In the genomic region with DNA sequence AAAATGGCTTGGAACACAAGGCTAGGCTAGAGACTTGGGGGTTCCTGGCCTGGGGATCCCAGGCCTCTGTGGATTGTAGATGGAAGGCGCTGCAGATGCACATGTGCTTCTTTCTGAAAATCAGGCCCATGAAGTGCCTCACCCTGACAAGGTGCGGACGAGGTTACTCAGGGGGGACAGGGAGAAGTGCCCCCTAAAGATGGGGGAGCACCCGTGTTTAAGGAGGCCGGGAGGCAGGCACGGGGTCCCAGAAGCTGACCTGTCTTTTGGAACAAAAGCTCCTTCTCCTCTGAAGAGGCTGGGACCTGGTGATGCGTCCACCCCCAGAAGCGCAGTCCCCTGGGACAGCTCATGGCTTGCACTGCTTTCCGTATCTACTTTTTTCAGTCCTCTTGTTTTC, we compare ENCODE assay signal across 20 cellular contexts. TPM values are rescaled to one million over a fixed set of nuclear protein-coding genes. Genes with fewer than 3 reads are reported as not detected.
DNase-seq lines count a peak whose midpoint lies in the region; ATAC-seq and TF ChIP-seq lines count a peak whose summit lies in the region.
"Had no signal": no experiment of that assay in that cellular context is flagged by ENCODE, and none has a peak within 500 bp of the region (broad histone marks: within the 10 kb centered on the region; RNA-seq: fewer than 3 reads in every experiment).

No MANE protein-coding gene starts in this region.

- H3K27me3 ChIP-seq in left ventricle myocardium inferior (ENCODE audit: low read depth): peaks cover 17% of the 10 kb centered on the region
- H3K27me3 ChIP-seq in esophagus muscularis mucosa: peaks cover 0 to 5% (median 0%) of the 10 kb centered on the region in 4 donors
- H3K27me3 ChIP-seq: body of pancreas had no signal

- ATAC-seq in Right ventricle myocardium superior (ENCODE audit: poor library complexity) (no peak), GM18520 (IDR thresholded peaks at IDR 0.05; ENCODE audit: unreplicated experiment) (no peak)
- ATAC-seq: activated CD8-positive, alpha-beta memory T cell treated with anti-CD3 and anti-CD28 coated beads, Interleukin-2, amount 10 ng/mL, durations not matched to agents 7 days and 5 days; right lobe of liver had no signal

- peaks cover 51% of the 10 kb centered on the region for H3K27me3 Mint-ChIP-seq in nephron (ENCODE audit: low read depth)

- H3K4me3 ChIP-seq in left ventricle myocardium inferior (peak overlapping the region; percentile 65), esophagus muscularis mucosa (peak overlapping the region in 2 of 4 donors; percentile 59 to 67)
- H3K4me3 ChIP-seq: body of pancreas had no signal

- DNase-seq in left ventricle myocardium inferior (no peak), Right ventricle myocardium superior (no peak), esophagus muscularis mucosa (ENCODE audit: extremely low spot score) (no peak), midbrain (lab: John Stamatoyannopoulos, UW) (no peak), NCI-H510A treated with DMSO at 0.1 percent for 48 hours (lab: John Stamatoyannopoulos, UW) (no peak)
- DNase-seq in activated CD4-positive, alpha-beta T cell treated with anti-CD3 and anti-CD28 coated beads for 48 hours: no peak
- DNase-seq: activated B cell treated with CpG ODN at 0.5 μM for 24 hours; activated CD8-positive, alpha-beta memory T cell treated with anti-CD3 and anti-CD28 coated beads, Interleukin-2, amount 10 ng/mL, durations not matched to agents 7 days and 5 days; body of pancreas; COR-L47; HCEC 1CT; NCI-H2107; NCI-H748 treated with DMSO at 0.1 percent for 48 hours; right lobe of liver; stimulated activated CD4-positive, alpha-beta T cell treated with anti-CD3 and anti-CD28 coated beads, Interleukin-2, amount 100 ng/mL, for 24 hours; trophoblast cell had no signal

- H3K36me3 ChIP-seq in left ventricle myocardium inferior (no peaks in the 10 kb centered on the region), esophagus muscularis mucosa (no peaks in the 10 kb centered on the region)
- H3K36me3 ChIP-seq: right lobe of liver had no signal

- TF ChIP-seq EP300 in esophagus muscularis mucosa (IDR thresholded peaks at IDR 0.05): no peak

- H3K4me3 Mint-ChIP-seq in nephron: peak overlapping the region; percentile 20 to 71 (median 63)
- H3K4me3 Mint-ChIP-seq: activated B cell treated with CpG ODN at 0.5 μM for 24 hours; activated CD8-positive, alpha-beta memory T cell treated with anti-CD3 and anti-CD28 coated beads, Interleukin-2, amount 10 ng/mL, durations not matched to agents 7 days and 5 days had no signal

- H3K9me3 ChIP-seq in left ventricle myocardium inferior (replicated peaks) (no peaks in the 10 kb centered on the region), esophagus muscularis mucosa (no peaks in the 10 kb centered on the region)
- H3K9me3 ChIP-seq: body of pancreas, right lobe of liver had no signal

- no peak overlapping the region for H3K27ac Mint-ChIP-seq in nephron
- H3K27ac Mint-ChIP-seq: activated B cell treated with CpG ODN at 0.5 μM for 24 hours; activated CD8-positive, alpha-beta memory T cell treated with anti-CD3 and anti-CD28 coated beads, Interleukin-2, amount 10 ng/mL, durations not matched to agents 7 days and 5 days; IgD-negative memory B cell had no signal

- H3K9me3 Mint-ChIP-seq in nephron: peaks cover 15% of the 10 kb centered on the region
- H3K9me3 Mint-ChIP-seq: activated B cell treated with CpG ODN at 0.5 μM for 24 hours had no signal

- TF ChIP-seq POLR2A in esophagus muscularis mucosa (IDR thresholded peaks at IDR 0.05; ENCODE audit: low read depth): no peak

- intact Hi-C loops in left ventricle myocardium inferior (cut with micrococcal nuclease): no loop called here
- intact Hi-C loops in Right ventricle myocardium superior (cut with DNase I): no loop called here
- intact Hi-C loops in esophagus muscularis mucosa (cut with DNase I): no loop called here

- peaks cover 9% of the 10 kb centered on the region for H3K4me1 ChIP-seq in left ventricle myocardium inferior
- peaks cover 10 to 33% (median 25%) of the 10 kb centered on the region in 4 donors for H3K4me1 ChIP-seq in esophagus muscularis mucosa
- H3K4me1 ChIP-seq: right lobe of liver had no signal

- TF ChIP-seq CTCF in left ventricle myocardium inferior (IDR thresholded peaks at IDR 0.05; ENCODE audit: borderline replicate concordance) (no peak), esophagus muscularis mucosa (IDR thresholded peaks at IDR 0.05) (no peak), nephron (IDR thresholded peaks at IDR 0.05; ENCODE audit: unreplicated experiment in 3 of 3) (no peak)

- peaks cover 7% of the 10 kb centered on the region for H3K36me3 Mint-ChIP-seq in nephron (ENCODE audit: low read depth)
- H3K36me3 Mint-ChIP-seq: activated CD8-positive, alpha-beta memory T cell treated with anti-CD3 and anti-CD28 coated beads, Interleukin-2, amount 10 ng/mL, durations not matched to agents 7 days and 5 days; IgD-negative memory B cell had no signal

- H3K27ac ChIP-seq in left ventricle myocardium inferior (replicated peaks) (no peak overlapping the region), esophagus muscularis mucosa (replicated peaks in 1 of 4) (peak overlapping the region; percentile 68 to 75 (median 74))
- H3K27ac ChIP-seq: body of pancreas, right lobe of liver had no signal

- H3K4me1 Mint-ChIP-seq in nephron: no peaks in the 10 kb centered on the region
- H3K4me1 Mint-ChIP-seq: activated CD8-positive, alpha-beta memory T cell treated with anti-CD3 and anti-CD28 coated beads, Interleukin-2, amount 10 ng/mL, durations not matched to agents 7 days and 5 days had no signal

- WGBS in esophagus muscularis mucosa: 59% methylated on average over 8 of the region's 9 CpGs

RNA-seq across cellular contexts. Expression of gene PDZD4, which starts 2.4 kb away (rescaled TPM):
- total RNA-seq in left ventricle myocardium inferior: 4.5 TPM
- total RNA-seq in Right ventricle myocardium superior: 2.6 TPM
- total RNA-seq in esophagus muscularis mucosa: 10 to 100 TPM; 20.0 to 48.4 (median 36.9) TPM

RNA-seq across cellular contexts. Expression of gene SSR4, which starts 33.4 kb away (rescaled TPM):
- total RNA-seq in left ventricle myocardium inferior (123 TPM), Right ventricle myocardium superior (129 TPM), esophagus muscularis mucosa (100 to 1,000 TPM; 100 to 115 (median 109) TPM)

RNA-seq across cellular contexts. Expression of gene IDH3G, which starts 33.7 kb away (rescaled TPM):
- 72.5 TPM for total RNA-seq in left ventricle myocardium inferior
- total RNA-seq in Right ventricle myocardium superior: 76.9 TPM
- 10 to 100 TPM; 52.3 to 76.3 (median 70.3) TPM for total RNA-seq in esophagus muscularis mucosa

RNA-seq across cellular contexts. Expression of gene SRPK3, which starts 47.1 kb away (rescaled TPM):
- total RNA-seq in left ventricle myocardium inferior (52.8 TPM), Right ventricle myocardium superior (38.0 TPM), esophagus muscularis mucosa (1 to 10 TPM in 2 of 4 donors, under 1 TPM in 2; 0.52 to 2.2 (median 1.1) TPM)
- total RNA-seq: activated B cell treated with CpG ODN at 0.5 μM for 24 hours; activated CD8-positive, alpha-beta memory T cell treated with anti-CD3 and anti-CD28 coated beads, Interleukin-2, amount 10 ng/mL, durations not matched to agents 7 days and 5 days; body of pancreas; G401; right lobe of liver had no signal

RNA-seq across cellular contexts. Expression of gene L1CAM, which starts 58.1 kb away (rescaled TPM):
- total RNA-seq in left ventricle myocardium inferior (4.0 TPM), Right ventricle myocardium superior (5.3 TPM), esophagus muscularis mucosa (10 to 100 TPM; 22.4 to 47.9 (median 30.0) TPM)
